Comparison of ENCODE assay signal across 19 cellular contexts in genomic region chr18:69725009-69725408, GRCh38.
"Had no signal": no experiment of that assay in that cellular context is flagged by ENCODE, and none has a peak within 500 bp of the region (broad histone marks: within the 10 kb centered on the region; RNA-seq: fewer than 3 reads in every experiment).

No MANE protein-coding gene starts in this region.

- H3K9me3 ChIP-seq: ascending aorta, breast epithelium, gastrocnemius medialis, ovary, suprapubic skin, uterus had no signal

- H3K4me3 ChIP-seq: ascending aorta, breast epithelium, coronary artery, gastrocnemius medialis, ovary, suprapubic skin, uterus had no signal

- H3K27me3 ChIP-seq: ascending aorta, breast epithelium, gastrocnemius medialis, ovary, suprapubic skin, uterus had no signal

- H3K36me3 ChIP-seq: ascending aorta, breast epithelium, gastrocnemius medialis, ovary, suprapubic skin, uterus had no signal

- H3K4me3 Mint-ChIP-seq: activated T-cell treated with anti-CD3 and anti-CD28 coated beads, Interleukin-2, amount 50 U/mL, for 24 hours; activated T-helper 17 cell treated with anti-CD3 and anti-CD28 coated beads, Interleukin-2, amount 50 U/mL, for 72 hours; natural killer cell treated with Interleukin-12 subunit alpha and Interleukin-12 subunit beta and Interleukin-15 and Interleukin-18, amount 100 ng/mL, for 72 hours; stimulated activated naive CD8-positive, alpha-beta T cell treated with anti-CD3 and anti-CD28 coated beads, Interleukin-15, amount 100 ng/mL, for 72 hours had no signal

- DNase-seq: activated T-cell treated with anti-CD3 and anti-CD28 coated beads, Interleukin-2, amount 50 U/mL, for 24 hours; gastrocnemius medialis; hippocampal formation; midbrain; ovary; right cardiac atrium; stimulated activated CD4-positive, alpha-beta T cell treated with anti-CD3 and anti-CD28 coated beads, Interleukin-12 subunit alpha, Interleukin-12 subunit beta, amount 100 ng/mL, for 4 hours; stimulated activated naive CD8-positive, alpha-beta T cell treated with anti-CD3 and anti-CD28 coated beads, Interleukin-15, amount 100 ng/mL, for 72 hours; T-helper 9 cell; trophoblast cell; uterus had no signal

- H3K4me1 ChIP-seq: ascending aorta, breast epithelium, gastrocnemius medialis, suprapubic skin, uterus had no signal

- H3K4me1 Mint-ChIP-seq: stimulated activated naive CD8-positive, alpha-beta T cell treated with anti-CD3 and anti-CD28 coated beads, Interleukin-15, amount 100 ng/mL, for 72 hours had no signal

- H3K27ac Mint-ChIP-seq: activated naive CD4-positive, alpha-beta T cell treated with anti-CD3 and anti-CD28 coated beads, Interleukin-2, amount 50 U/mL, for 72 hours; activated T-cell treated with anti-CD3 and anti-CD28 coated beads, Interleukin-2, amount 50 U/mL, for 24 hours; activated T-helper 17 cell treated with anti-CD3 and anti-CD28 coated beads, Interleukin-2, amount 50 U/mL, for 72 hours; natural killer cell treated with Interleukin-12 subunit alpha and Interleukin-12 subunit beta and Interleukin-15 and Interleukin-18, amount 100 ng/mL, for 72 hours; stimulated activated naive CD8-positive, alpha-beta T cell treated with anti-CD3 and anti-CD28 coated beads, Interleukin-15, amount 100 ng/mL, for 72 hours had no signal

- H3K36me3 Mint-ChIP-seq: activated naive CD4-positive, alpha-beta T cell treated with anti-CD3 and anti-CD28 coated beads, Interleukin-2, amount 50 U/mL, for 72 hours; natural killer cell treated with Interleukin-12 subunit alpha and Interleukin-12 subunit beta and Interleukin-15 and Interleukin-18, amount 100 ng/mL, for 72 hours had no signal

- H3K27ac ChIP-seq: ascending aorta, breast epithelium, coronary artery, epithelial cell of prostate, gastrocnemius medialis, ovary, suprapubic skin, uterus had no signal

- H3K27me3 Mint-ChIP-seq: activated T-cell treated with anti-CD3 and anti-CD28 coated beads, Interleukin-2, amount 50 U/mL, for 24 hours; activated T-helper 17 cell treated with anti-CD3 and anti-CD28 coated beads, Interleukin-2, amount 50 U/mL, for 72 hours; natural killer cell treated with Interleukin-12 subunit alpha and Interleukin-12 subunit beta and Interleukin-15 and Interleukin-18, amount 100 ng/mL, for 72 hours; stimulated activated naive CD8-positive, alpha-beta T cell treated with anti-CD3 and anti-CD28 coated beads, Interleukin-15, amount 100 ng/mL, for 72 hours had no signal

- ATAC-seq: activated naive CD4-positive, alpha-beta T cell treated with anti-CD3 and anti-CD28 coated beads, Interleukin-2, amount 50 U/mL, for 72 hours; activated T-helper 17 cell treated with anti-CD3 and anti-CD28 coated beads, Interleukin-2, amount 50 U/mL, for 72 hours; gastrocnemius medialis; natural killer cell treated with Interleukin-12 subunit alpha and Interleukin-12 subunit beta and Interleukin-15 and Interleukin-18, amount 100 ng/mL, for 72 hours; right cardiac atrium; stimulated activated naive CD8-positive, alpha-beta T cell treated with anti-CD3 and anti-CD28 coated beads, Interleukin-15, amount 100 ng/mL, for 72 hours had no signal

- H3K9me3 Mint-ChIP-seq: activated naive CD4-positive, alpha-beta T cell treated with anti-CD3 and anti-CD28 coated beads, Interleukin-2, amount 50 U/mL, for 72 hours; activated T-cell treated with anti-CD3 and anti-CD28 coated beads, Interleukin-2, amount 50 U/mL, for 24 hours; activated T-helper 17 cell treated with anti-CD3 and anti-CD28 coated beads, Interleukin-2, amount 50 U/mL, for 72 hours; natural killer cell treated with Interleukin-12 subunit alpha and Interleukin-12 subunit beta and Interleukin-15 and Interleukin-18, amount 100 ng/mL, for 72 hours; stimulated activated naive CD8-positive, alpha-beta T cell treated with anti-CD3 and anti-CD28 coated beads, Interleukin-15, amount 100 ng/mL, for 72 hours had no signal
